ENCODE assay signal across 8 cellular contexts in the genomic region with DNA sequence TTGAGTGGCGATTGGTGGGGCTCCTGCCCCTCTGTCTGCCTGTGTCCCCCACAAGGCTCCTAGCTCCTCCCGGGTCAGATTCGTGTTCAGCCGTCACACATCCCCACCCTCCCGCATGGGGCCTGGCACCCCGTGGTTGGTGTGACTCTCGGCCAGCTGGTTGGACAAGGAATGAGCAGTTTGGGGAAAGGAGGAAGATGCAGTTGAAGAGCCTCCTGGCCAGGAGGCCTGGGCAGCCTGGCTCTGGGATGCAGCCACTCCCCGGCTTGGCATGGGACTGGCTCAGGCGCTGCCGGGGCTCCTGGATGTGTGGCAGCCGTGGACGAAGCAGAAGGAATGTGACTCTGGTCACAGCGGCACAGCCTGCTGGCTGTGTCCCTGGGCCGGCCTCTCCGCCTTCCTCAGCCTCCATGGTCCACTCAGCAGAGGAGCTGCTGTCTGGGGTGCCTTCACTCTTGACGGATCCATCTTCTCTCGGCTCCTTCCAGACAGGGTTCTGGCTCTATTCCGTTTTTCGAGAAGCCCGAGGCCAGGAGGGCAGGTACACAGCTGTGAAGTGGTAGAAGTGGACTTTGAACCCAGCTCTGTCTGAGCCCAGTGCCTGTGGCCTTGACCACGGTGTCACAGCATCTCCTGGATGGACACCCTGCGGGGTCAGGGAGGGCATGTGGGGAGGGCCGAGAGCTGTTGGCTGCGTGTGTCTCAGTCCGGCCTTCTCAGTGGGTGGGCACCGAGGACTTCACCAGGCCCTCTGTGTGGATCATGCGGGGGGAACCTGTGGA. TPM values are rescaled to one million over a fixed set of nuclear protein-coding genes. Genes with fewer than 3 reads are reported as not detected.
DNase-seq lines count a peak whose midpoint lies in the region; ATAC-seq and TF ChIP-seq lines count a peak whose summit lies in the region.

No MANE protein-coding gene starts in this region.

- BruUV-seq in PC-3 (replicated peaks; lab: Mats Ljungman, UMichigan) = no TSS peak

- no peaks in the 10 kb centered on the region for H3K9me2 ChIP-seq in PC-3 (replicated peaks; ENCODE audit: low read length)

- no peak overlapping the region for H3K9ac ChIP-seq in PC-3 (ENCODE audit: low read length)
- peak overlapping the region; percentile 60 for H3K9ac ChIP-seq in endocrine pancreas (ENCODE audit: control insufficient read depth, insufficient read depth, low read length)
- no peak overlapping the region for H3K9ac ChIP-seq in neural progenitor cell

- H3K36me3 ChIP-seq in CD4-positive, alpha-beta memory T cell (ENCODE audit: insufficient read depth, low read length) = no peaks in the 10 kb centered on the region
- H3K36me3 ChIP-seq in PC-3 (ENCODE audit: low read depth, low read length) = peaks cover 21% of the 10 kb centered on the region
- H3K36me3 ChIP-seq in endocrine pancreas (ENCODE audit: control insufficient read depth, insufficient read depth, low read length) = no peaks in the 10 kb centered on the region
- no peaks in the 10 kb centered on the region for H3K36me3 ChIP-seq in neural progenitor cell

- H3K79me2 ChIP-seq in PC-3 (ENCODE audit: low read length) = peaks cover 83% of the 10 kb centered on the region
- H3K79me2 ChIP-seq in neural progenitor cell (ENCODE audit: low read depth) = peaks cover 91% of the 10 kb centered on the region

- H3K4me1 ChIP-seq in CD4-positive, alpha-beta memory T cell (ENCODE audit: insufficient read depth, low read length) = peaks cover 47% of the 10 kb centered on the region
- H3K4me1 ChIP-seq in PC-3 (ENCODE audit: insufficient read depth, low read length) = peaks cover 29% of the 10 kb centered on the region
- no peaks in the 10 kb centered on the region for H3K4me1 ChIP-seq in endocrine pancreas (ENCODE audit: control insufficient read depth, insufficient read depth, low read length)
- H3K4me1 ChIP-seq in neural progenitor cell = peaks cover 41% of the 10 kb centered on the region

- CTCF ChIA-PET in CD4-positive, alpha-beta memory T cell (lab: Charles Lee; ENCODE audit: partially characterized antibody) = interaction anchor here (4.6 kb wide), 1 partner anchor 17 kb away, joined by 30 read pairs; no protein-coding TSS in a partner anchor
- CTCF ChIA-PET in PC-3 (lab: Charles Lee) = no interaction called here

- H3K36me3 Mint-ChIP-seq in CD4-positive, alpha-beta memory T cell = peaks cover 0 to 14% of the 10 kb centered on the region in 2 donors
- peaks cover 2% of the 10 kb centered on the region for H3K36me3 Mint-ChIP-seq in neural progenitor cell

- H2AFZ ChIP-seq in PC-3 (ENCODE audit: low read length) (no peak overlapping the region), neural progenitor cell (replicated peaks) (no peak overlapping the region)

- H4K20me1 ChIP-seq in PC-3 (ENCODE audit: low read length) (peaks cover 23% of the 10 kb centered on the region), neural progenitor cell (ENCODE audit: low read depth) (peaks cover 87% of the 10 kb centered on the region)

- TF ChIP-seq CTCF in PC-3 (conservative IDR thresholded peaks at IDR 0.05; ENCODE audit: low read depth, low read length) = no peak
- no peak for TF ChIP-seq CTCF in neural progenitor cell (IDR thresholded peaks at IDR 0.05)

- peak overlapping the region in 3 of 7 donors; percentile 36 to 88 (median 73) for H3K27ac Mint-ChIP-seq in CD4-positive, alpha-beta memory T cell
- peak overlapping the region; percentile 42 for H3K27ac Mint-ChIP-seq in neural progenitor cell

- H3K27me3 Mint-ChIP-seq in CD4-positive, alpha-beta memory T cell = no peaks in the 10 kb centered on the region
- peaks cover 4% of the 10 kb centered on the region for H3K27me3 Mint-ChIP-seq in neural progenitor cell (ENCODE audit: insufficient read depth, low read depth)

- peak overlapping the region in 5 of 8 donors; percentile 76 to 95 (median 95) for H3K4me3 Mint-ChIP-seq in CD4-positive, alpha-beta memory T cell
- H3K4me3 Mint-ChIP-seq in neural progenitor cell = peak overlapping the region; percentile 94

- POLR2A ChIA-PET in CD4-positive, alpha-beta memory T cell (lab: Charles Lee; ENCODE audit: partially characterized antibody) = no interaction called here
- POLR2A ChIA-PET in PC-3 (lab: Charles Lee; ENCODE audit: unreplicated experiment) = no interaction called here

- DNase-seq in CD4-positive, alpha-beta memory T cell = no peak
- DNase-seq in PC-3 = no peak
- DNase-seq in neural progenitor cell (ENCODE audit: low spot score) = no peak
- no peak for DNase-seq in SHP77 (lab: John Stamatoyannopoulos, UW)
- no peak for DNase-seq in DMS 273 treated with DMSO at 0.1 percent for 48 hours (lab: John Stamatoyannopoulos, UW)
- no peak for DNase-seq in NOMO-1 treated with dmso at 0.1 percent for 144 hours (lab: John Stamatoyannopoulos, UW; ENCODE audit: unreplicated experiment)
- DNase-seq in hepatic stellate cell (ENCODE audit: low spot score) = no peak

- no peaks in the 10 kb centered on the region for H3K9me3 Mint-ChIP-seq in CD4-positive, alpha-beta memory T cell
- no peaks in the 10 kb centered on the region for H3K9me3 Mint-ChIP-seq in neural progenitor cell

- no peaks in the 10 kb centered on the region for H3K9me3 ChIP-seq in CD4-positive, alpha-beta memory T cell (ENCODE audit: control insufficient read depth in 1 of 2, low read length in 2 of 2)
- H3K9me3 ChIP-seq in PC-3 (ENCODE audit: low read length) = no peaks in the 10 kb centered on the region
- no peaks in the 10 kb centered on the region for H3K9me3 ChIP-seq in endocrine pancreas (ENCODE audit: control insufficient read depth, low read length)
- no peaks in the 10 kb centered on the region for H3K9me3 ChIP-seq in neural progenitor cell (ENCODE audit: low read depth)

- H3F3A ChIP-seq in PC-3 (ENCODE audit: low read length, unreplicated experiment) (peaks cover 5% of the 10 kb centered on the region), neural progenitor cell (ENCODE audit: low read depth) (peaks cover 32% of the 10 kb centered on the region)

- H3K4me3 ChIP-seq in CD4-positive, alpha-beta memory T cell (ENCODE audit: low read length in 2 of 2) = no peak overlapping the region
- peak overlapping the region; percentile 79; the same call in 1 of the 2 replicates for H3K4me3 ChIP-seq in PC-3 (ENCODE audit: low read length)
- H3K4me3 ChIP-seq in endocrine pancreas (ENCODE audit: control insufficient read depth, insufficient read depth, low read length) = no peak overlapping the region
- no peak overlapping the region for H3K4me3 ChIP-seq in neural progenitor cell

- no peak overlapping the region for H3K27ac ChIP-seq in CD4-positive, alpha-beta memory T cell (ENCODE audit: low read depth, low read length)
- H3K27ac ChIP-seq in PC-3 (ENCODE audit: low read length) (no peak overlapping the region), neural progenitor cell (no peak overlapping the region)

- H3K4me1 Mint-ChIP-seq in CD4-positive, alpha-beta memory T cell = peaks cover 24 to 49% (median 36%) of the 10 kb centered on the region in 4 donors
- peaks cover 43% of the 10 kb centered on the region for H3K4me1 Mint-ChIP-seq in neural progenitor cell

- H3K27me3 ChIP-seq in CD4-positive, alpha-beta memory T cell (ENCODE audit: insufficient read depth, low read length) = no peaks in the 10 kb centered on the region
- H3K27me3 ChIP-seq in PC-3 (ENCODE audit: low read length) (no peaks in the 10 kb centered on the region), endocrine pancreas (ENCODE audit: control insufficient read depth, insufficient read depth, low read length) (no peaks in the 10 kb centered on the region), neural progenitor cell (no peaks in the 10 kb centered on the region)

- intact Hi-C loops in CD4-positive, alpha-beta memory T cell (cut with micrococcal nuclease) = loop anchor here (10.0 kb wide), 1 partner anchor 293 kb away; no protein-coding TSS in a partner anchor
- intact Hi-C loops in PC-3 (cut with micrococcal nuclease) = no loop called here

- ATAC-seq in PC-3 = no peak

- H3K4me2 ChIP-seq in PC-3 (ENCODE audit: low read length) = peak overlapping the region; percentile 87
- H3K4me2 ChIP-seq in neural progenitor cell = no peak overlapping the region

RNA-seq across cellular contexts. Expression of gene TRAF7, which starts 2.1 kb away (rescaled TPM):
- 10 to 100 TPM; 40.9 to 41.9 TPM for total RNA-seq in CD4-positive, alpha-beta memory T cell
- 1 to 10 TPM; 1.9 to 8.9 TPM for polyA plus RNA-seq in CD4-positive, alpha-beta memory T cell
- 44.9 and 50.7 TPM in 2 replicates for total RNA-seq in PC-3 (2014; rRNA removed)
- total RNA-seq in neural progenitor cell (ENCODE audit: low replicate concordance) = 24.1 and 63.6 TPM in 2 replicates

RNA-seq across cellular contexts. Expression of gene RAB26, which starts 9.2 kb away (rescaled TPM):
- under 1 TPM in 1 of 2 experiments, not detected in 1; 0.44 TPM for total RNA-seq in CD4-positive, alpha-beta memory T cell
- under 1 TPM; 0.52 to 0.77 TPM for polyA plus RNA-seq in CD4-positive, alpha-beta memory T cell
- total RNA-seq in PC-3 (2014; rRNA removed) (4.6 and 5.6 TPM in 2 replicates), neural progenitor cell (ENCODE audit: low replicate concordance) (2.1 and 4.4 TPM in 2 replicates)

RNA-seq across cellular contexts. Expression of gene PKD1, which starts 22.0 kb away (rescaled TPM):
- 100 to 1,000 TPM; 125 to 126 TPM for total RNA-seq in CD4-positive, alpha-beta memory T cell
- polyA plus RNA-seq in CD4-positive, alpha-beta memory T cell = 10 to 100 TPM in 1 of 2 donors, 1 to 10 TPM in 1; 2.3 to 11.7 TPM
- 58.9 and 77.3 TPM in 2 replicates for total RNA-seq in PC-3 (2014; rRNA removed)
- total RNA-seq in neural progenitor cell (ENCODE audit: low replicate concordance) = 16.9 and 73.4 TPM in 2 replicates

RNA-seq across cellular contexts. Expression of gene CASKIN1, which starts 38.7 kb away (rescaled TPM):
- not detected for total RNA-seq in CD4-positive, alpha-beta memory T cell
- not detected for polyA plus RNA-seq in CD4-positive, alpha-beta memory T cell
- total RNA-seq in PC-3 (2014; rRNA removed) = 1.6 and 1.7 TPM in 2 replicates
- 1.6 and 9.0 TPM in 2 replicates for total RNA-seq in neural progenitor cell (ENCODE audit: low replicate concordance)

RNA-seq across cellular contexts. Expression of gene MLST8, which starts 47.6 kb away (rescaled TPM):
- 10 to 100 TPM; 28.1 to 31.1 TPM for total RNA-seq in CD4-positive, alpha-beta memory T cell
- polyA plus RNA-seq in CD4-positive, alpha-beta memory T cell = 10 to 100 TPM; 27.4 to 34.7 TPM
- 63.3 and 73.6 TPM in 2 replicates for total RNA-seq in PC-3 (2014; rRNA removed)
- 24.9 and 89.0 TPM in 2 replicates for total RNA-seq in neural progenitor cell (ENCODE audit: low replicate concordance)
